Comparison of ENCODE assay signal across 8 cellular contexts in the genomic region with DNA sequence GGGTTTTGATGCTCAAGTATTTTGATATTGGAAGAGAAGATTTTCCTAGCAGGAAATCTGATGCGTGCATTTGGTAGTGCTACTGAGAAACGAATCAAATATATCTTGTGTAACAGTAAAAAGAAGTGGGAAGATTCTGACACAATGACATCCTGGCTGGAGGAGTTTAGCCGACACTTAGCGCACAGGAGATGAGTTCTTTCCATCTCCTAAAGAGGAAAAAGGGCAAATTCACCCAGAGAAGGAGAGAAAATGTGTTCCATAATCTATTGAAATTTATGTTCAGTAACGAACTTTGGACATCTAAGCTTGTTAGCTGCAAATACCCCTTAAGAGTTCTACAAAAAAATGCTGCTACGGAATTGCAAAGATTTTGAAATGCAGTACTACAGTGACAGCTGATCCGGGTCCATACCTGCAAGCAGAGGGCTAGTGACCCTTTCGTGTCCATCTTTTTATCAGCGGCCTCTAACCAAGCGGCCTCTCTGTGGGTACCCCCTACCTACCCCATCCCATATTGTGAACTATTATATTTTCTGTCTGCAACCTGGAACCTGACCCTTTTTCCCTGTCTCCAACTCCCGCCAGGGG. TPM values are rescaled to one million over a fixed set of nuclear protein-coding genes. Genes with fewer than 3 reads are reported as not detected.
DNase-seq lines count a peak whose midpoint lies in the region; ATAC-seq and TF ChIP-seq lines count a peak whose summit lies in the region.

No MANE protein-coding gene starts in this region.

- H3K4me3 ChIP-seq in NT2/D1 (ENCODE audit: insufficient read length, low read depth) (peak overlapping the region; percentile 85), neural progenitor cell (peak overlapping the region; percentile 92)

- H3K9ac ChIP-seq in NT2/D1 (ENCODE audit: insufficient read length, low read depth) (peak overlapping the region; percentile 94), neural progenitor cell (peak overlapping the region; percentile 3)

- CTCF ChIA-PET in CD4-positive, alpha-beta T cell (lab: Charles Lee), result interaction anchor here (1.7 kb wide), 1 partner anchor 28 kb away, joined by 5 read pairs; no protein-coding TSS in a partner anchor

- H3F3A ChIP-seq in neural progenitor cell (ENCODE audit: low read depth), result peaks cover 5% of the 10 kb centered on the region

- H3K9me3 Mint-ChIP-seq in CD4-positive, alpha-beta T cell, result no peaks in the 10 kb centered on the region
- H3K9me3 Mint-ChIP-seq in effector memory CD8-positive, alpha-beta T cell, result no peaks in the 10 kb centered on the region
- no peaks in the 10 kb centered on the region for H3K9me3 Mint-ChIP-seq in neural progenitor cell

- peak overlapping the region; percentile 83 for H3K4me2 ChIP-seq in neural progenitor cell

- peaks cover 15% of the 10 kb centered on the region for H3K79me2 ChIP-seq in neural progenitor cell (ENCODE audit: low read depth)

- no peak for DNase-seq in CD4-positive, alpha-beta T cell
- DNase-seq in NT2/D1 (ENCODE audit: low read depth, low spot score) (no peak), neural progenitor cell (ENCODE audit: low spot score) (no peak), foreskin melanocyte (no peak), G401 (ENCODE audit: low spot score) (no peak)
- DNase-seq in effector memory CD8-positive, alpha-beta T cell, result no peak

- H3K27me3 Mint-ChIP-seq in CD4-positive, alpha-beta T cell, result no peaks in the 10 kb centered on the region
- no peaks in the 10 kb centered on the region for H3K27me3 Mint-ChIP-seq in effector memory CD8-positive, alpha-beta T cell
- peaks cover 3% of the 10 kb centered on the region for H3K27me3 Mint-ChIP-seq in neural progenitor cell (ENCODE audit: insufficient read depth, low read depth)

- H3K36me3 ChIP-seq in NT2/D1 (ENCODE audit: insufficient read depth, insufficient read length, low read length) (peaks cover 37% of the 10 kb centered on the region), neural progenitor cell (no peaks in the 10 kb centered on the region)

- in situ Hi-C loops in G401 (cut with HindIII; ENCODE audit: low sequenced_read_pairs), result no loop called here

- peak overlapping the region; percentile 79 for H3K27ac Mint-ChIP-seq in CD4-positive, alpha-beta T cell
- H3K27ac Mint-ChIP-seq in effector memory CD8-positive, alpha-beta T cell, result peak overlapping the region; percentile 92 to 99
- no peak overlapping the region for H3K27ac Mint-ChIP-seq in neural progenitor cell

- H3K9me3 ChIP-seq in CD4-positive, alpha-beta T cell (ENCODE audit: control insufficient read depth, low read length), result no peaks in the 10 kb centered on the region
- no peaks in the 10 kb centered on the region for H3K9me3 ChIP-seq in NT2/D1 (ENCODE audit: insufficient read depth, low read length)
- no peaks in the 10 kb centered on the region for H3K9me3 ChIP-seq in neural progenitor cell (ENCODE audit: low read depth)

- peak overlapping the region; percentile 91 for H3K4me3 Mint-ChIP-seq in CD4-positive, alpha-beta T cell
- peak overlapping the region; percentile 92 to 99 for H3K4me3 Mint-ChIP-seq in effector memory CD8-positive, alpha-beta T cell
- peak overlapping the region; percentile 94 for H3K4me3 Mint-ChIP-seq in neural progenitor cell

- no peak for TF ChIP-seq CTCF in CD4-positive, alpha-beta T cell (IDR thresholded peaks at IDR 0.05)
- TF ChIP-seq CTCF in neural progenitor cell (IDR thresholded peaks at IDR 0.05), result no peak

- no peak for ATAC-seq in CD4-positive, alpha-beta T cell (ENCODE audit: poor library complexity)
- ATAC-seq in effector memory CD8-positive, alpha-beta T cell (replicated peaks), result no peak
- ATAC-seq in GM18520 (IDR thresholded peaks at IDR 0.05; ENCODE audit: unreplicated experiment) (no peak), HG03442 (IDR thresholded peaks at IDR 0.05; ENCODE audit: unreplicated experiment) (no peak)

- POLR2A ChIA-PET in CD4-positive, alpha-beta T cell (lab: Charles Lee), result interaction anchor here (1.6 to 6.1 kb wide), 6 partner anchors 14 to 771 kb away, joined by 5 to 67 read pairs (median 10); partner anchors contain the start of genes CLDND1, CRYBG3 and DCBLD2

- H3K36me3 Mint-ChIP-seq in CD4-positive, alpha-beta T cell (ENCODE audit: low read depth), result peaks cover 44% of the 10 kb centered on the region
- peaks cover 19% of the 10 kb centered on the region for H3K36me3 Mint-ChIP-seq in effector memory CD8-positive, alpha-beta T cell (ENCODE audit: insufficient read depth)
- peaks cover 14% of the 10 kb centered on the region for H3K36me3 Mint-ChIP-seq in neural progenitor cell

- no peaks in the 10 kb centered on the region for H3K4me1 ChIP-seq in NT2/D1 (ENCODE audit: insufficient read depth, insufficient read length)
- H3K4me1 ChIP-seq in neural progenitor cell, result peaks cover 13% of the 10 kb centered on the region

- no peaks in the 10 kb centered on the region for H3K27me3 ChIP-seq in CD4-positive, alpha-beta T cell (ENCODE audit: control insufficient read depth, insufficient read depth, low read length)
- no peaks in the 10 kb centered on the region for H3K27me3 ChIP-seq in NT2/D1 (ENCODE audit: insufficient read depth, insufficient read length)
- H3K27me3 ChIP-seq in neural progenitor cell, result no peaks in the 10 kb centered on the region

- no peak overlapping the region for H3K27ac ChIP-seq in CD4-positive, alpha-beta T cell (ENCODE audit: low read depth, low read length)
- H3K27ac ChIP-seq in neural progenitor cell, result no peak overlapping the region

- intact Hi-C loops in CD4-positive, alpha-beta T cell (cut with DNase I, micrococcal nuclease), result loop anchor here (2.0 to 10.0 kb wide), 4 partner anchors 70 to 1662 kb away; partner anchors contain the start of genes CLDND1 (in 2 of the 2) and CMSS1 (in 1 of the 2)

- H2AFZ ChIP-seq in neural progenitor cell (replicated peaks), result no peak overlapping the region

- H4K20me1 ChIP-seq in neural progenitor cell (ENCODE audit: low read depth), result peaks cover 16% of the 10 kb centered on the region

- peaks cover 41% of the 10 kb centered on the region for H3K4me1 Mint-ChIP-seq in CD4-positive, alpha-beta T cell (ENCODE audit: low read depth)
- H3K4me1 Mint-ChIP-seq in effector memory CD8-positive, alpha-beta T cell (ENCODE audit: low read depth in 2 of 2), result peaks cover 21 to 42% of the 10 kb centered on the region in 2 donors
- peaks cover 21% of the 10 kb centered on the region for H3K4me1 Mint-ChIP-seq in neural progenitor cell

RNA-seq across cellular contexts. Expression of gene CPOX, which starts 1.0 kb away (rescaled TPM):
- total RNA-seq in CD4-positive, alpha-beta T cell, result 10 to 100 TPM in 1 of 2 experiments, 1 to 10 TPM in 1; 7.0 to 10.5 TPM
- 26.3 and 31.3 TPM in 2 replicates for total RNA-seq in neural progenitor cell (ENCODE audit: low replicate concordance)
- 23.1 and 28.6 TPM in 2 replicates for total RNA-seq in G401 (2014; rRNA removed; shearing (Covaris generic))
